26 cellular contexts compared by ENCODE assay signal in the genomic region with DNA sequence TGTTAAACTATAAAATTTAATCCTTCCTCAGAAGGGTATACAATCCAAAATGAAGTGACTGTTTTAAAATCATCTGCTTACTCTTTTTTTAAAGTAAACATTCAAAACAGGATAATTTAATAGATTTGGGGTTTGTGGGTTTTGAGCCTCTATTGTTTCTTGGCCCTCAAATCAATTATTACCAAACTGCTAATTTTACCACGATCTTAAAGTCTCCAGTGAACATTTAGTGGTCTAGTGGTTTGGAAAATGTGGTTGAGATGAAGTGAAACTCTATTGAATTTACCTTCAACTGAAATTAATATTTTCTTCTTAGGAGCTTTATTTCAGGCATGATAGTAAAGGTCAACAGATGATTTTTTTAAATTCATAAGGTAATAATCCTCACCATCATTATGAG.
DNase-seq lines count a peak whose midpoint lies in the region; ATAC-seq and FAIRE-seq lines count a peak whose summit lies in the region.
"Had no signal": no experiment of that assay in that cellular context is flagged by ENCODE, and none has a peak within 500 bp of the region (broad histone marks: within the 10 kb centered on the region; RNA-seq: fewer than 3 reads in every experiment).

No MANE protein-coding gene starts in this region.

- H3K4me2 ChIP-seq in BLaER1: peak overlapping the region; percentile 19; the same call in 1 of the 2 replicates

- peaks cover 6% of the 10 kb centered on the region for H3K9me3 ChIP-seq in BLaER1

- no peak overlapping the region for H3K4me3 ChIP-seq in BLaER1
- H3K4me3 ChIP-seq: spleen had no signal

- no peak overlapping the region for H3K27ac ChIP-seq in BLaER1
- H3K27ac ChIP-seq: RWPE1, spleen, VCaP had no signal

- no peaks in the 10 kb centered on the region for H4K20me1 ChIP-seq in BLaER1

- no peak for DNase-seq in GM19239 (ENCODE audit: insufficient read length, low spot score)
- DNase-seq in NCI-H1930 (lab: John Stamatoyannopoulos, UW): no peak
- DNase-seq in NCI-H526 (lab: John Stamatoyannopoulos, UW): no peak
- DNase-seq in SIG-M5 (lab: John Stamatoyannopoulos, UW): no peak
- no peak for DNase-seq in OCI-M2 (lab: John Stamatoyannopoulos, UW; ENCODE audit: unreplicated experiment)
- DNase-seq: activated CD4-positive, alpha-beta T cell treated with anti-CD3 and anti-CD28 coated beads, Interleukin-2, amount 10 ng/mL, durations not matched to agents 24 days and 14 days; activated CD8-positive, alpha-beta memory T cell treated with anti-CD3 and anti-CD28 coated beads, Interleukin-2, amount 10 ng/mL, durations not matched to agents 7 days and 5 days; activated naive CD4-positive, alpha-beta T cell treated with anti-CD3 and anti-CD28 coated beads, Interleukin-2, amount 50 U/mL, for 16 hours; H7; head of caudate nucleus; left cardiac atrium; NCI-H1436; NCI-H524; nucleus accumbens; retina; spleen; stimulated activated CD4-positive, alpha-beta T cell treated with anti-CD3 and anti-CD28 coated beads, Interleukin-4, amount 100 ng/mL, for 24 hours; trophoblast cell had no signal

- no peaks in the 10 kb centered on the region for H3K36me3 ChIP-seq in BLaER1
- H3K36me3 ChIP-seq: spleen had no signal

- no peaks in the 10 kb centered on the region for H3K27me3 ChIP-seq in BLaER1

- H3K4me1 ChIP-seq in BLaER1: peaks cover 13% of the 10 kb centered on the region

- ATAC-seq in HG02759 (IDR thresholded peaks at IDR 0.05; ENCODE audit: unreplicated experiment) (peak; percentile 61), HG03558 (IDR thresholded peaks at IDR 0.05; ENCODE audit: extremely low read depth, unreplicated experiment) (peak; percentile 56)
- ATAC-seq: left cardiac atrium, SK-N-SH treated with all-trans-retinoic acid at 6 μM for 48 hours had no signal

- FAIRE-seq in GM19239 (lab: Jason Lieb, UNC): peak; percentile 52
- FAIRE-seq: A204.1, astrocyte had no signal

- H3K9ac ChIP-seq in BLaER1: no peak overlapping the region
